Comparison of ENCODE assay signal across 15 cellular contexts in the genomic region with DNA sequence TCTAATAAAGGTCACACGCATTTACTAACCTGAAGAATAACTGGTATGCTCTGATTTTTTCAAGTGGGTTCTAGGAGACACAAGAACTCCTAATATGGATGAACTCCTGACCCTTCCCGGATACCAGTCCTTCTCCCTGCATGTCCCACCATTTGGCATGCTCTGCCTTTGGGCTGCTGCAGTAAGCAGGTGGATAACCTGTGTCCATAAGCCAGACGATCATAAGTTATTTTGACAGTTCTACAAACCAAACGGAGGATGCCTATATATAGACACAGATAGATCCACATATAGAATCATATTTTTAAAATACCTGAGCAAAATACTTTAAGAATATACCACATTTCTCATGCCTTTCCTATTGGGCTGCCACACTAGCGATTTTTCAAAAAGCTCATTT. TPM values are rescaled to one million over a fixed set of nuclear protein-coding genes. Genes with fewer than 3 reads are reported as not detected.
"Had no signal": no experiment of that assay in that cellular context is flagged by ENCODE, and none has a peak within 500 bp of the region (broad histone marks: within the 10 kb centered on the region; RNA-seq: fewer than 3 reads in every experiment).

No MANE protein-coding gene starts in this region.

- H3K4me3 Mint-ChIP-seq: activated naive CD8-positive, alpha-beta T cell treated with anti-CD3 and anti-CD28 coated beads, Interleukin-2, amount 10 ng/mL, durations not matched to agents 7 days and 5 days; mesothelial cell of epicardium; neural progenitor cell had no signal

- ATAC-seq: activated CD4-positive, CD25-positive, alpha-beta regulatory T cell treated with anti-CD3 and anti-CD28 coated beads, Interleukin-2, amount 50 U/mL, for 24 hours; lower lobe of right lung had no signal

- H3K9me3 Mint-ChIP-seq: activated naive CD8-positive, alpha-beta T cell treated with anti-CD3 and anti-CD28 coated beads, Interleukin-2, amount 10 ng/mL, durations not matched to agents 7 days and 5 days; mesothelial cell of epicardium; neural progenitor cell had no signal

- H3K27me3 ChIP-seq: breast epithelium, neural progenitor cell, upper lobe of left lung had no signal

- H3K9me3 ChIP-seq: breast epithelium, lower lobe of right lung, upper lobe of left lung had no signal

- H3K4me1 Mint-ChIP-seq: activated naive CD8-positive, alpha-beta T cell treated with anti-CD3 and anti-CD28 coated beads, Interleukin-2, amount 10 ng/mL, durations not matched to agents 7 days and 5 days had no signal

- H3K27ac ChIP-seq: lower lobe of right lung, neural progenitor cell, SK-N-MC, upper lobe of left lung had no signal

- FAIRE-seq: endometrium had no signal

- H3K36me3 ChIP-seq: breast epithelium, lower lobe of right lung, neural progenitor cell, upper lobe of left lung had no signal

- H3K27me3 Mint-ChIP-seq: activated naive CD8-positive, alpha-beta T cell treated with anti-CD3 and anti-CD28 coated beads, Interleukin-2, amount 10 ng/mL, durations not matched to agents 7 days and 5 days had no signal

- DNase-seq: activated naive CD4-positive, alpha-beta T cell; activated naive CD8-positive, alpha-beta T cell treated with anti-CD3 and anti-CD28 coated beads, Interleukin-2, amount 10 ng/mL, durations not matched to agents 7 days and 5 days; activated T-cell treated with anti-CD3 and anti-CD28 coated beads for 4 hours; kidney glomerular epithelial cell; lower lobe of right lung; stimulated activated CD4-positive, alpha-beta T cell treated with anti-CD3 and anti-CD28 coated beads, Interleukin-2, amount 100 ng/mL, for 48 hours; stimulated activated naive CD4-positive, alpha-beta T cell; upper lobe of left lung had no signal

- H3K27ac Mint-ChIP-seq: activated naive CD8-positive, alpha-beta T cell treated with anti-CD3 and anti-CD28 coated beads, Interleukin-2, amount 10 ng/mL, durations not matched to agents 7 days and 5 days; mesothelial cell of epicardium; neural progenitor cell had no signal

- H3K9ac ChIP-seq: neural progenitor cell had no signal

- H3K4me1 ChIP-seq: breast epithelium had no signal

- H3K36me3 Mint-ChIP-seq: activated naive CD8-positive, alpha-beta T cell treated with anti-CD3 and anti-CD28 coated beads, Interleukin-2, amount 10 ng/mL, durations not matched to agents 7 days and 5 days; mesothelial cell of epicardium had no signal

- H3K4me3 ChIP-seq: breast epithelium, lower lobe of right lung, neural progenitor cell, SK-N-MC, upper lobe of left lung had no signal

RNA-seq across cellular contexts. Expression of gene TMTC1, which starts 49.4 kb away (rescaled TPM):
- total RNA-seq: activated CD8-positive, alpha-beta memory T cell treated with anti-CD3 and anti-CD28 coated beads for 36 hours; activated naive CD8-positive, alpha-beta T cell treated with anti-CD3 and anti-CD28 coated beads, Interleukin-2, amount 10 ng/mL, durations not matched to agents 7 days and 5 days had no signal
